ENCODE assay signal across 8 cellular contexts in the genomic region with DNA sequence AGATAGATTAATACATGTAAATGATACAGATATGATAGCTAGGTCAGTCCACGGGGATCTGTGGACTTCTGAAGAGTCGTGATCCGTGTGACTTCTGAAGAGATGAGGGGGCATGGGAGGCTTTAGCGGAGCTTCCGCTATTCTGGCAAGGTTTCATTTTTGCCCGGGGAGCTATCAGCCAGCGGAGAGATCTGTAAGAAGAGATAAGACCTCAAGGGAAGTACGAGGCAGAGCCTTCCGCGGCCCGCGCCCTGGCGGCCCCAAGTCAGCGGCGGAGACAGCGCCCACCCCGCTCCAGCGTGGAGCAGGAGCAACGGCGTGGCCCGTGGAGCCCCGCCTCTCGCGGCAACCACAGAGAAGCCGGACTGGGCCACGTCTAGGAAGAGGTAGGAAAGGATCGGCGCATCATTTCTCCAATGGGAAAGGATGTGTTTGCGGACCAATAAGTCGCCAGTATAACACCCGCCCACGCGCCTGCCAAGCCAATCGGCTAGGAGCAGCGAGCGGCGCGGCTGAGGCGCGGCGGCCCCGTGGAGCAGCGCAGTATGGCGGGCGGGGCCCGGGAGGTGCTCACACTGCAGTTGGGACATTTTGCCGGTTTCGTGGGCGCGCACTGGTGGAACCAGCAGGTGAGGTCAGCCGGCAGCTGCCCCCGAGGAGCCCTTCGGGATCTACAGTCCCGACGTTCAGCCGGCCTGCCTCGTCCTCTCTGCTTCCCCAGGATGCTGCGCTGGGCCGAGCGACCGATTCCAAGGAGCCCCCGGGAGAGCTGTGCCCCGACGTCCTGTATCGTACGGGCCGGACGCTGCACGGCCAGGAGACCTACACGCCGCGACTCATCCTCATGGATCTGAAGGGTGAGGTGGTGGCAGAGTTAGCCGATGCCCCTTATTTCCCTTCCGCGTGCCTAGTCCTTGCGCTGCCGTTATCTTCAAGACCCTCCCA. TPM values are rescaled to one million over a fixed set of nuclear protein-coding genes. Genes with fewer than 3 reads are reported as not detected.
DNase-seq lines count a peak whose midpoint lies in the region; ATAC-seq, FAIRE-seq and TF ChIP-seq lines count a peak whose summit lies in the region.
"Not testable (repeated sequence)": the region's sequence is repeated elsewhere in the genome, so short reads cannot be mapped to it uniquely, and the experiment has no call there.

No MANE protein-coding gene starts in this region.

- 0 to 1% (median 0%) methylated on average over 8 to 47 of the region's 77 CpGs for WGBS in adrenal gland, 4 donors
- 0% methylated on average over 41 to 45 of the region's 77 CpGs for WGBS in heart right ventricle, 2 donors
- 0 to 1% methylated on average over 25 to 27 of the region's 77 CpGs for WGBS in upper lobe of left lung, 2 donors

- DNase-seq in GM12892 (ENCODE audit: insufficient read length) (peak; percentile 58), NCI-H1436 (lab: John Stamatoyannopoulos, UW) (peak; percentile 87), SW480 (ENCODE audit: low spot score) (peak; percentile 96), adrenal gland (peak; percentile 93 to 99 (median 98)), heart right ventricle (peak; percentile 94 to 97), posterior cingulate gyrus (peak; percentile 89 to 99 (median 94)), upper lobe of left lung (peak; percentile 96 to 97)

- ATAC-seq in HG02840 (IDR thresholded peaks at IDR 0.05; ENCODE audit: low FRiP score, unreplicated experiment) (peak; percentile 89), heart right ventricle (peak; percentile 95 to 98 (median 98)), upper lobe of left lung (ENCODE audit: low FRiP score in 2 of 2) (peak; percentile 97 to 98)

- peak overlapping the region in 4 of 5 donors; percentile 20 to 80 (median 66) for H3K27ac ChIP-seq in adrenal gland
- peak overlapping the region in 9 of 10 donors; percentile 17 to 85 (median 74) for H3K27ac ChIP-seq in heart right ventricle
- peak overlapping the region; percentile 60 to 74 (median 69) for H3K27ac ChIP-seq in upper lobe of left lung

- TF ChIP-seq CTCF in adrenal gland (IDR thresholded peaks at IDR 0.05) (peak in 1 of 6 experiments; percentile 10), heart right ventricle (IDR thresholded peaks at IDR 0.05) (peak in 3 of 9 donors; percentile 18 to 32 (median 27)), upper lobe of left lung (IDR thresholded peaks at IDR 0.05) (peak in 1 of 6 experiments; percentile 22)

- not testable (repeated sequence) for H3K27me3 ChIP-seq in adrenal gland, heart right ventricle, upper lobe of left lung

- TF ChIP-seq EP300 in upper lobe of left lung (IDR thresholded peaks at IDR 0.05): not testable (repeated sequence)

- TF ChIP-seq POLR2A in GM12892 (IDR thresholded peaks at IDR 0.05; ENCODE audit: low read depth, low read length) (peak; percentile 91), adrenal gland (IDR thresholded peaks at IDR 0.05) (peak; percentile 17 to 69), upper lobe of left lung (IDR thresholded peaks at IDR 0.05) (peak in 2 of 4 donors; percentile 27 to 38)

- H3K4me1 ChIP-seq in adrenal gland (replicated peaks in 1 of 2); heart right ventricle; upper lobe of left lung: not testable (repeated sequence)

- H3K36me3 ChIP-seq in adrenal gland (replicated peaks in 1 of 2): not testable (repeated sequence)
- H3K36me3 ChIP-seq in heart right ventricle (peaks cover 0 to 20% (median 3%) of the 10 kb centered on the region in 9 donors), upper lobe of left lung (peaks cover 0 to 15% (median 6%) of the 10 kb centered on the region in 4 donors)

- intact Hi-C loops in adrenal gland (cut with DNase I); heart right ventricle (cut with DNase I); posterior cingulate gyrus (cut with DNase I): not testable (repeated sequence)

- peak; percentile 89 for FAIRE-seq in GM12892 (lab: Jason Lieb, UNC)

- H3K4me3 ChIP-seq in adrenal gland (peak overlapping the region in 2 of 4 donors; percentile 31 to 71), heart right ventricle (peak overlapping the region; percentile 5 to 72 (median 64)), upper lobe of left lung (peak overlapping the region; percentile 36 to 68 (median 58))

- H3K9me3 ChIP-seq in adrenal gland (replicated peaks in 1 of 3); heart right ventricle; upper lobe of left lung: not testable (repeated sequence)

RNA-seq across cellular contexts. Expression of a gene that starts 56.7 kb away (rescaled TPM):
- 136 TPM for polyA plus RNA-seq in GM12892 (2012; ENCODE audit: missing spikeins)
- total RNA-seq in adrenal gland (100 to 1,000 TPM in 5 of 8 donors, 10 to 100 TPM in 3; 85.4 to 186 (median 117) TPM), heart right ventricle (100 to 1,000 TPM in 9 of 10 donors, 10 to 100 TPM in 1; 96.9 to 124 (median 113) TPM), upper lobe of left lung (100 to 1,000 TPM in 3 of 6 donors, 10 to 100 TPM in 3; 60.8 to 233 (median 100) TPM)
- polyA plus RNA-seq in adrenal gland (100 to 1,000 TPM; 101 to 169 (median 114) TPM), heart right ventricle (100 to 1,000 TPM in 1 of 2 donors, 10 to 100 TPM in 1; 82.3 to 141 TPM)

RNA-seq across cellular contexts. Expression of a gene that starts 57.0 kb away (rescaled TPM):
- polyA plus RNA-seq in GM12892 (2012; ENCODE audit: missing spikeins): 42.9 TPM
- total RNA-seq in adrenal gland (10 to 100 TPM; 48.9 to 65.1 (median 57.9) TPM), heart right ventricle (10 to 100 TPM; 61.4 to 85.1 (median 69.5) TPM), upper lobe of left lung (100 to 1,000 TPM in 3 of 6 donors, 10 to 100 TPM in 3; 49.3 to 225 (median 89.9) TPM)
- polyA plus RNA-seq in adrenal gland (10 to 100 TPM; 44.0 to 70.4 (median 57.8) TPM), heart right ventricle (10 to 100 TPM; 32.3 to 34.7 TPM)
